Comparison of ENCODE assay signal across 7 cellular contexts in genomic region chr1:54081306-54082270, GRCh38. TPM values are rescaled to one million over a fixed set of nuclear protein-coding genes. Genes with fewer than 3 reads are reported as not detected.
DNase-seq lines count a peak whose midpoint lies in the region; ATAC-seq and TF ChIP-seq lines count a peak whose summit lies in the region.

No MANE protein-coding gene starts in this region.

- peak overlapping the region in 1 of 3 experiments; percentile 79 for H3K27ac Mint-ChIP-seq in nephron

- H3K9me3 Mint-ChIP-seq in nephron: no peaks in the 10 kb centered on the region

- ATAC-seq in HG02885 (IDR thresholded peaks at IDR 0.05; ENCODE audit: poor library complexity, unreplicated experiment): peak; percentile 84
- peak; percentile 90 for ATAC-seq in stimulated activated naive CD8-positive, alpha-beta T cell treated with anti-CD3 and anti-CD28 coated beads, Interleukin-15, Interleukin-2, amounts not matched to agents 100 U/mL and 50 U/mL, for 24 hours

- no peak overlapping the region for H3K4me3 ChIP-seq in epithelial cell of proximal tubule (ENCODE audit: low read depth, low read length)

- H3K4me1 Mint-ChIP-seq in nephron: no peaks in the 10 kb centered on the region

- no peaks in the 10 kb centered on the region for H3K27me3 Mint-ChIP-seq in nephron (ENCODE audit: low read depth)

- peak; percentile 92 for TF ChIP-seq CTCF in GM12872 (IDR thresholded peaks at IDR 0.05; ENCODE audit: insufficient read depth, low read depth, low read length)
- TF ChIP-seq CTCF in epithelial cell of proximal tubule (conservative IDR thresholded peaks at IDR 0.05; ENCODE audit: low read depth, low read length): peak; percentile 95
- TF ChIP-seq CTCF in nephron (IDR thresholded peaks at IDR 0.05; ENCODE audit: unreplicated experiment in 3 of 3): peak; percentile 42 to 61 (median 50)

- peak; percentile 5 for DNase-seq in NCI-H526 treated with DMSO at 0.1 percent for 48 hours (lab: John Stamatoyannopoulos, UW)
- peak; percentile 12 to 34 (median 23) for DNase-seq in activated CD8-positive, alpha-beta memory T cell treated with anti-CD3 and anti-CD28 coated beads for 48 hours (ENCODE audit: low read depth in 2 of 3, low spot score in 2 of 3)
- DNase-seq in epithelial cell of proximal tubule (ENCODE audit: low read depth): peak; percentile 36
- peak; percentile 71 for DNase-seq in stimulated activated naive CD8-positive, alpha-beta T cell treated with anti-CD3 and anti-CD28 coated beads, Interleukin-15, Interleukin-2, amounts not matched to agents 100 U/mL and 50 U/mL, for 24 hours

- H3K36me3 Mint-ChIP-seq in nephron (ENCODE audit: low read depth): peaks cover 7% of the 10 kb centered on the region

- no peak overlapping the region for H3K4me3 Mint-ChIP-seq in nephron

RNA-seq across cellular contexts. Expression of gene TCEANC2, which starts 28.2 kb away (rescaled TPM):
- 1.9 and 2.0 TPM in 2 replicates for total RNA-seq in epithelial cell of proximal tubule

RNA-seq across cellular contexts. Expression of gene TMEM59, which starts 28.6 kb away (rescaled TPM):
- 71.8 and 106 TPM in 2 replicates for total RNA-seq in epithelial cell of proximal tubule

Comparison
In these comparisons a context has a peak if more than half of its experiments do, and no peak if none do; other contexts are left out.
1. DNase-seq: peak in every context shown above with its lines; median percentile 71 in stimulated activated naive CD8-positive, alpha-beta T cell treated with anti-CD3 and anti-CD28 coated beads, Interleukin-15, Interleukin-2, amounts not matched to agents 100 U/mL and 50 U/mL, for 24 hours; 36 in epithelial cell of proximal tubule; 23 in activated CD8-positive, alpha-beta memory T cell treated with anti-CD3 and anti-CD28 coated beads for 48 hours; 5 in NCI-H526 treated with DMSO at 0.1 percent for 48 hours.